8 cellular contexts compared by ENCODE assay signal in the genomic region with DNA sequence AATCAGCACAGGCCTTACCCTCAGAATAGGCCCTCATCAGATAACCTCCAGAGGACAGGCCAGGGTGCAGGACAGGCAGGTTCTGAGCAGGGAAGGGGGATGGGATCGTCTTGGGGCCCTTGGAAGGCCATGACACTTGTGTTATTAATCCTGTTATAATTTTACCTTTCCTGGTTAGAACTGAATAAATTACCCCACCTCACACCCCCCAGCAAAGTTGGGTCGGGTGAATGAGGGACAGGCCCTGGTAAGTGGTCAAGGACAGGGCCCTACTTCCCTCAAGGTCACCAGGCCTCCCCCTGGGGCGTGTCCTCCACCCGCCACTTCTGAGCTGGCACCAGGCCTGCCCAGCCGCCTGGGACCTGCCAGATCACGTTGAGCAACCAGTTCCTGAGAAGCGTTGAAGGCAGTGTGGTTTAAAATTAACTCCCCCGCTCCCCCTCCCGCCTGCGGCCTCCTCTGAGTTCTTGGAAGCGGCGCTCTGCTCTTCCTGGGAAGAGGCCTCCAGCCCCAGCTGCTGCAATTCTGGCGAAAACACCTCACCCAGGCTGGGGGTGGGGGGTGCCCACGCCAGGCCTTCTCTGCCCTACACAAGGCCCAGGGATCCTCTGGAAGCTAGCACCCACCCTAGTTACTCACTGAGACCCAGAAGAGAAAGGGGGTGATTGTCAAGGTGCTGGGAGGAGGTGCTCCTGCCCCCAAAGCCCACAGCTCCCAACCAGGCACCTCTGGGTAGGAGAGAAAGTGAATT. TPM values are rescaled to one million over a fixed set of nuclear protein-coding genes. Genes with fewer than 3 reads are reported as not detected.
DNase-seq lines count a peak whose midpoint lies in the region; ATAC-seq and TF ChIP-seq lines count a peak whose summit lies in the region.

No MANE protein-coding gene starts in this region.

- peak overlapping the region; percentile 93 for H3K4me3 Mint-ChIP-seq in activated CD4-positive, alpha-beta T cell treated with anti-CD3 and anti-CD28 coated beads, Interleukin-2, amount 10 ng/mL, durations not matched to agents 24 days and 14 days

- H3K27ac ChIP-seq in HEK293 (ENCODE audit: extremely low read depth, low read depth, low read length) (peak overlapping the region; percentile 29), lung (ENCODE audit: low read depth in 1 of 2, low read length in 1 of 2) (peak overlapping the region; percentile 92 to 98), OCI-LY7 (ENCODE audit: low read depth, low read length, poor library complexity, severe bottlenecking) (no peak overlapping the region)

- CTCF ChIA-PET in HEK293 (lab: Yijun Ruan, JAX) (no interaction called here), OCI-LY7 (lab: Charles Lee; ENCODE audit: unreplicated experiment) (no interaction called here)

- TF ChIP-seq CTCF in HEK293 (tag by site-specific recombination; IDR thresholded peaks at IDR 0.05), result no peak
- no peak for TF ChIP-seq CTCF in choroid plexus epithelial cell (conservative IDR thresholded peaks at IDR 0.05; ENCODE audit: low read depth, low read length)
- TF ChIP-seq CTCF in lung (IDR thresholded peaks at IDR 0.05; ENCODE audit: control extremely low read depth, extremely low read depth), result no peak
- TF ChIP-seq CTCF in OCI-LY7 (conservative IDR thresholded peaks at IDR 0.05; ENCODE audit: low read length), result no peak

- H3K9me3 Mint-ChIP-seq in activated CD4-positive, alpha-beta T cell treated with anti-CD3 and anti-CD28 coated beads, Interleukin-2, amount 10 ng/mL, durations not matched to agents 24 days and 14 days, result no peaks in the 10 kb centered on the region

- no peaks in the 10 kb centered on the region for H3K9me3 ChIP-seq in HEK293 (ENCODE audit: control insufficient read depth, insufficient read depth, low read depth, low read length)
- no peaks in the 10 kb centered on the region for H3K9me3 ChIP-seq in lung (ENCODE audit: control insufficient read depth in 2 of 2, insufficient read depth in 1 of 2, low read length in 1 of 2)
- H3K9me3 ChIP-seq in OCI-LY7 (ENCODE audit: low read length), result no peaks in the 10 kb centered on the region

- ATAC-seq in lung (ENCODE audit: insufficient read depth, low FRiP score), result peak; percentile 70

- peaks cover 68% of the 10 kb centered on the region for H3K36me3 Mint-ChIP-seq in activated CD4-positive, alpha-beta T cell treated with anti-CD3 and anti-CD28 coated beads, Interleukin-2, amount 10 ng/mL, durations not matched to agents 24 days and 14 days (ENCODE audit: low read depth)

- H3K4me3 ChIP-seq in HEK293 (ENCODE audit: low read depth, low read length) (no peak overlapping the region), choroid plexus epithelial cell (ENCODE audit: low read depth, low read length) (peak overlapping the region; percentile 23), lung (no peak overlapping the region), OCI-LY7 (ENCODE audit: low read depth, low read length, poor library complexity, severe bottlenecking) (no peak overlapping the region)

- no peaks in the 10 kb centered on the region for H4K20me1 ChIP-seq in OCI-LY7 (ENCODE audit: insufficient read depth, low read length)

- peaks cover 74% of the 10 kb centered on the region for H3K4me1 Mint-ChIP-seq in activated CD4-positive, alpha-beta T cell treated with anti-CD3 and anti-CD28 coated beads, Interleukin-2, amount 10 ng/mL, durations not matched to agents 24 days and 14 days

- POLR2A ChIA-PET in HEK293 (lab: Yijun Ruan, JAX), result interaction anchor here (1.5 kb wide), 1 partner anchor 11 kb away, joined by 5 read pairs; a partner anchor contains a TSS
- POLR2A ChIA-PET in OCI-LY7 (lab: Charles Lee), result no interaction called here

- H3K36me3 ChIP-seq in HEK293 (ENCODE audit: control insufficient read depth in 2 of 2, insufficient read depth in 1 of 2, low read length in 2 of 2), result no peaks in the 10 kb centered on the region
- H3K36me3 ChIP-seq in lung (ENCODE audit: control insufficient read depth in 2 of 2, insufficient read depth in 2 of 2, low read length in 2 of 2), result peaks cover 0 to 8% of the 10 kb centered on the region in 2 donors
- no peaks in the 10 kb centered on the region for H3K36me3 ChIP-seq in OCI-LY7 (ENCODE audit: insufficient read depth, low read length)

- H3K27me3 Mint-ChIP-seq in activated CD4-positive, alpha-beta T cell treated with anti-CD3 and anti-CD28 coated beads, Interleukin-2, amount 10 ng/mL, durations not matched to agents 24 days and 14 days, result no peaks in the 10 kb centered on the region

- H3K4me2 ChIP-seq in OCI-LY7 (ENCODE audit: low read length), result no peak overlapping the region

- H3K27me3 ChIP-seq in lung (ENCODE audit: control insufficient read depth, insufficient read depth), result no peaks in the 10 kb centered on the region

- BruUV-seq in OCI-LY7 (replicated peaks; lab: Mats Ljungman, UMichigan), result no TSS peak

- 1% methylated on average over 14 of the region's 14 CpGs for WGBS in lung, 2 donors

- peak overlapping the region; percentile 98 for H3K27ac Mint-ChIP-seq in activated CD4-positive, alpha-beta T cell treated with anti-CD3 and anti-CD28 coated beads, Interleukin-2, amount 10 ng/mL, durations not matched to agents 24 days and 14 days

- peak; percentile 40 for DNase-seq in COLO829 (ENCODE audit: low spot score)
- peak; percentile 55 for DNase-seq in NCI-H2196 treated with DMSO at 0.1 percent for 48 hours (lab: John Stamatoyannopoulos, UW; ENCODE audit: unreplicated experiment)
- peak; percentile 95 for DNase-seq in activated CD4-positive, alpha-beta T cell treated with anti-CD3 and anti-CD28 coated beads, Interleukin-2, amount 10 ng/mL, durations not matched to agents 24 days and 14 days
- DNase-seq in choroid plexus epithelial cell (ENCODE audit: low read depth), result peak; percentile 98
- peak; percentile 97 for DNase-seq in lung (ENCODE audit: low spot score)
- DNase-seq in stimulated activated CD4-positive, alpha-beta T cell treated with anti-CD3 and anti-CD28 coated beads, TNF-alpha, amount 100 ng/mL, for 48 hours (ENCODE audit: low read depth in 3 of 3), result peak; percentile 85 to 95 (median 93)
- no peak for DNase-seq in OCI-LY7 (ENCODE audit: low spot score)

- no peaks in the 10 kb centered on the region for H3K79me2 ChIP-seq in OCI-LY7 (ENCODE audit: insufficient read depth, low read depth, low read length)

- H3K4me1 ChIP-seq in HEK293 (ENCODE audit: control insufficient read depth, insufficient read depth, low read length) (no peaks in the 10 kb centered on the region), lung (ENCODE audit: control insufficient read depth in 2 of 2, insufficient read depth in 2 of 2, low read length in 2 of 2) (peaks cover 15 to 47% of the 10 kb centered on the region in 2 donors), OCI-LY7 (ENCODE audit: insufficient read depth, low read length, poor library complexity, severe bottlenecking) (no peaks in the 10 kb centered on the region)

- H3K9me2 ChIP-seq in OCI-LY7 (ENCODE audit: insufficient read depth, low read length), result no peaks in the 10 kb centered on the region

- H2AFZ ChIP-seq in OCI-LY7 (ENCODE audit: low read length), result no peak overlapping the region

- intact Hi-C loops in activated CD4-positive, alpha-beta T cell treated with anti-CD3 and anti-CD28 coated beads, Interleukin-2, amount 10 ng/mL, durations not matched to agents 24 days and 14 days (cut with micrococcal nuclease), result loop anchor here (1.0 to 10.0 kb wide), 4 partner anchors 10 to 1654 kb away; a partner anchor contains a TSS
- intact Hi-C loops in OCI-LY7 (cut with micrococcal nuclease; ENCODE audit: unreplicated experiment), result no loop called here

TF ChIP-seq in HEK293, 187 proteins besides CTCF, POLR2A, EP300 and RAD21 (continues in another document):
- TF ChIP-seq GLIS1 (tag by site-specific recombination; IDR thresholded peaks at IDR 0.05) (peak; percentile 82), ZNF48 (tag by site-specific recombination; IDR thresholded peaks at IDR 0.05) (no peak), ZNF10 (tag by site-specific recombination; IDR thresholded peaks at IDR 0.05) (no peak)
- TF ChIP-seq, protein P1, sequence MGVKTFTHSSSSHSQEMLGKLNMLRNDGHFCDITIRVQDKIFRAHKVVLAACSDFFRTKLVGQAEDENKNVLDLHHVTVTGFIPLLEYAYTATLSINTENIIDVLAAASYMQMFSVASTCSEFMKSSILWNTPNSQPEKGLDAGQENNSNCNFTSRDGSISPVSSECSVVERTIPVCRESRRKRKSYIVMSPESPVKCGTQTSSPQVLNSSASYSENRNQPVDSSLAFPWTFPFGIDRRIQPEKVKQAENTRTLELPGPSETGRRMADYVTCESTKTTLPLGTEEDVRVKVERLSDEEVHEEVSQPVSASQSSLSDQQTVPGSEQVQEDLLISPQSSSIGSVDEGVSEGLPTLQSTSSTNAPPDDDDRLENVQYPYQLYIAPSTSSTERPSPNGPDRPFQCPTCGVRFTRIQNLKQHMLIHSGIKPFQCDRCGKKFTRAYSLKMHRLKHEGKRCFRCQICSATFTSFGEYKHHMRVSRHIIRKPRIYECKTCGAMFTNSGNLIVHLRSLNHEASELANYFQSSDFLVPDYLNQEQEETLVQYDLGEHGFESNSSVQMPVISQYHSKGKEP (tag by site-specific recombination; IDR thresholded peaks at IDR 0.05), result peak; percentile 66

RNA-seq across cellular contexts. Expression of a gene that starts 10.6 kb away (rescaled TPM):
- 359 and 361 TPM in 2 replicates for total RNA-seq in activated CD4-positive, alpha-beta T cell treated with anti-CD3 and anti-CD28 coated beads, Interleukin-2, amount 10 ng/mL, durations not matched to agents 24 days and 14 days
- 10 to 100 TPM; 42.9 to 50.2 TPM for total RNA-seq in lung
- 100 to 1,000 TPM in 1 of 2 donors, 10 to 100 TPM in 1; 37.8 to 104 TPM for polyA plus RNA-seq in lung
- 0.05 TPM in 1 of 2 replicates, not detected in the other for total RNA-seq in OCI-LY7 (2014; rRNA removed; shearing (Covaris generic))
- total RNA-seq in OCI-LY7 (2022), result not detected in 2 replicates

RNA-seq across cellular contexts. Expression of a gene that starts 15.9 kb away (rescaled TPM):
- total RNA-seq in activated CD4-positive, alpha-beta T cell treated with anti-CD3 and anti-CD28 coated beads, Interleukin-2, amount 10 ng/mL, durations not matched to agents 24 days and 14 days, result 199 and 207 TPM in 2 replicates
- 10 to 100 TPM; 23.6 to 96.1 TPM for total RNA-seq in lung
- polyA plus RNA-seq in lung, result 10 to 100 TPM; 50.8 to 92.1 TPM
- total RNA-seq in OCI-LY7 (2014; rRNA removed; shearing (Covaris generic)), result 17.5 and 24.1 TPM in 2 replicates
- 20.3 and 25.2 TPM in 2 replicates for total RNA-seq in OCI-LY7 (2022)

RNA-seq across cellular contexts. Expression of a gene that starts 31.7 kb away (rescaled TPM):
- total RNA-seq in activated CD4-positive, alpha-beta T cell treated with anti-CD3 and anti-CD28 coated beads, Interleukin-2, amount 10 ng/mL, durations not matched to agents 24 days and 14 days, result 62.9 and 66.0 TPM in 2 replicates
- 10 to 100 TPM; 17.3 to 28.0 TPM for total RNA-seq in lung
- 10 to 100 TPM; 16.0 to 20.1 TPM for polyA plus RNA-seq in lung
- total RNA-seq in OCI-LY7 (2014; rRNA removed; shearing (Covaris generic)), result 18.9 and 19.3 TPM in 2 replicates
- total RNA-seq in OCI-LY7 (2022), result 27.4 and 30.1 TPM in 2 replicates

RNA-seq across cellular contexts. Expression of a gene that starts 33.5 kb away (rescaled TPM):
- total RNA-seq in activated CD4-positive, alpha-beta T cell treated with anti-CD3 and anti-CD28 coated beads, Interleukin-2, amount 10 ng/mL, durations not matched to agents 24 days and 14 days, result 32.6 and 35.4 TPM in 2 replicates
- 1 to 10 TPM; 5.7 to 7.0 TPM for total RNA-seq in lung
- 1 to 10 TPM; 2.7 to 3.2 TPM for polyA plus RNA-seq in lung
- 3.9 and 8.0 TPM in 2 replicates for total RNA-seq in OCI-LY7 (2014; rRNA removed; shearing (Covaris generic))
- 8.0 and 9.5 TPM in 2 replicates for total RNA-seq in OCI-LY7 (2022)

Comparison
In these comparisons a context has a peak if more than half of its experiments do, and no peak if none do; other contexts are left out.
1. RNA of a gene that starts 10.6 kb away (total RNA-seq): 359 to 361 TPM in activated CD4-positive, alpha-beta T cell treated with anti-CD3 and anti-CD28 coated beads, Interleukin-2, amount 10 ng/mL, durations not matched to agents 24 days and 14 days and 42.9 to 50.2 TPM in lung; 0.05 TPM in OCI-LY7; every median in the first group is over 10 times any median in the second.